Comparison of ENCODE assay signal across 15 cellular contexts in the genomic region with DNA sequence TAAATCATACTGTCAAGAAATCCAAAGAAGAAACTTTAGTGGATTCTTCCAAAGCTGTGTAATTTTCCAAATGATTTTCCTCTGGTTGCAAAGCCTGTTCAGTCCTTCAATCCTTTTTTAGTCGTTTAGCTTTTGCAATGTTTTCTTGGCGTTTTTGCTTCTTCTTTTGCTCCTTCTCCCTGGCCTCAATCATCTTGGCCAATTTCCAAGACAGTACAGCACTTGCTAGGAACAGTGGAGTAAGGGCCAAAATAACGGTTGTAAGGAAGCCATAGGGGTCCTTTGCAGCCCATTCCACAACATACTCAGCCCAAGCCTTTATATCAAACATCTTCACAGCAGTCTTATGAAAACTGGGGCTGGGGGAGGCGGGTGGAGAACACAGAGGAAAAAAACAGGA. TPM values are rescaled to one million over a fixed set of nuclear protein-coding genes. Genes with fewer than 3 reads are reported as not detected.
DNase-seq lines count a peak whose midpoint lies in the region; ATAC-seq and TF ChIP-seq lines count a peak whose summit lies in the region.
"Had no signal": no experiment of that assay in that cellular context is flagged by ENCODE, and none has a peak within 500 bp of the region (broad histone marks: within the 10 kb centered on the region; RNA-seq: fewer than 3 reads in every experiment).

No MANE protein-coding gene starts in this region.

- H3K27me3 ChIP-seq in SK-N-SH (ENCODE audit: insufficient read depth), result no peaks in the 10 kb centered on the region
- no peaks in the 10 kb centered on the region for H3K27me3 ChIP-seq in Loucy (ENCODE audit: insufficient read depth, low read length, poor library complexity, severe bottlenecking)
- H3K27me3 ChIP-seq in MM.1S (replicated peaks; ENCODE audit: insufficient read depth, low read length), result no peaks in the 10 kb centered on the region
- H3K27me3 ChIP-seq: colonic mucosa, vagina had no signal

- 76% methylated on average over 4 of the region's 4 CpGs for WGBS in SK-N-SH (ENCODE audit: low lambda C conversion rate)

- no peaks in the 10 kb centered on the region for H4K20me1 ChIP-seq in SK-N-SH (ENCODE audit: insufficient read depth)
- no peaks in the 10 kb centered on the region for H4K20me1 ChIP-seq in Loucy (ENCODE audit: insufficient read depth, low read length, poor library complexity, severe bottlenecking)
- no peaks in the 10 kb centered on the region for H4K20me1 ChIP-seq in MM.1S (ENCODE audit: insufficient read depth, low read length)

- no peak for DNase-seq in SK-N-SH
- DNase-seq in activated T-helper 2 cell treated with anti-CD3 and anti-CD28 coated beads, Interferon-gamma antibody, Interleukin-2, Interleukin-4, amounts not matched to agents 10 μg/mL and 5 μg/mL and 100 μg/mL, durations not matched to agents 14 hours and 24 hours and 36 hours (ENCODE audit: low spot score), result no peak
- no peak for DNase-seq in nephron progenitor cell
- no peak for DNase-seq in MM.1S
- DNase-seq: activated CD4-positive, alpha-beta T cell treated with anti-CD3 and anti-CD28 coated beads, Interleukin-2, amount 10 ng/mL, durations not matched to agents 7 days and 5 days; activated naive CD4-positive, alpha-beta T cell treated with Interleukin-2 at 50 U/mL for 16 hours; colonic mucosa; DMS79; NCI-H1436 treated with DMSO at 0.1 percent for 48 hours; stimulated activated CD4-positive, alpha-beta T cell treated with anti-CD3 and anti-CD28 coated beads, Interleukin-15, amount 100 ng/mL, for 24 hours had no signal

- H3F3A ChIP-seq in SK-N-SH (replicated peaks; ENCODE audit: insufficient read depth), result peaks cover 14% of the 10 kb centered on the region
- no peaks in the 10 kb centered on the region for H3F3A ChIP-seq in Loucy (ENCODE audit: low read depth)
- H3F3A ChIP-seq in MM.1S (ENCODE audit: insufficient read depth, low read length), result 0 out of 2 replicates have a peak, but pooled peaks cover 3% of the 10 kb centered on the region

- H3K4me3 ChIP-seq in SK-N-SH (ENCODE audit: low read depth in 2 of 2, low read length in 1 of 2), result no peak overlapping the region
- H3K4me3 ChIP-seq in Loucy (ENCODE audit: low read length, poor library complexity, severe bottlenecking), result no peak overlapping the region
- no peak overlapping the region for H3K4me3 ChIP-seq in MM.1S (ENCODE audit: low read length)
- H3K4me3 ChIP-seq: colonic mucosa, vagina had no signal

- H3K27ac ChIP-seq in SK-N-SH (ENCODE audit: low read depth in 2 of 2, low read length in 1 of 2) (no peak overlapping the region), MM.1S (ENCODE audit: low read length) (no peak overlapping the region)
- H3K27ac ChIP-seq: colonic mucosa, vagina had no signal

- H2AFZ ChIP-seq in SK-N-SH (ENCODE audit: low read depth), result no peak overlapping the region
- no peak overlapping the region for H2AFZ ChIP-seq in Loucy (ENCODE audit: low read length)
- no peak overlapping the region for H2AFZ ChIP-seq in MM.1S (ENCODE audit: low read length)

- H3K4me1 Mint-ChIP-seq in activated T-helper 2 cell treated with anti-CD3 and anti-CD28 coated beads, Interferon-gamma antibody, Interleukin-2, Interleukin-4, amounts not matched to agents 10 μg/mL and 5 μg/mL and 100 μg/mL, durations not matched to agents 14 hours and 24 hours and 36 hours (ENCODE audit: low read depth), result peaks cover 38% of the 10 kb centered on the region
- peaks cover 46% of the 10 kb centered on the region for H3K4me1 Mint-ChIP-seq in nephron progenitor cell

- H3K4me3 Mint-ChIP-seq in activated T-helper 2 cell treated with anti-CD3 and anti-CD28 coated beads, Interferon-gamma antibody, Interleukin-2, Interleukin-4, amounts not matched to agents 10 μg/mL and 5 μg/mL and 100 μg/mL, durations not matched to agents 14 hours and 24 hours and 36 hours (ENCODE audit: low read depth), result peak overlapping the region; percentile 8
- H3K4me3 Mint-ChIP-seq in nephron progenitor cell, result peak overlapping the region; percentile 96

- TF ChIP-seq RAD21 in SK-N-SH (IDR thresholded peaks at IDR 0.05; ENCODE audit: low read length), result no peak

- H3K4me2 ChIP-seq in SK-N-SH (0 out of 2 replicates have a peak overlapping the region, but pooled peaks have one; percentile 17), Loucy (ENCODE audit: low read depth, low read length, poor library complexity, severe bottlenecking) (peak overlapping the region; percentile 30), MM.1S (ENCODE audit: low read depth, low read length) (no peak overlapping the region)

- ATAC-seq in SK-N-SH treated with all-trans-retinoic acid at 6 μM for 48 hours (no peak), GM19395 (IDR thresholded peaks at IDR 0.05; ENCODE audit: unreplicated experiment) (no peak), HG02763 (IDR thresholded peaks at IDR 0.05; ENCODE audit: unreplicated experiment) (no peak)

- CTCF ChIA-PET in SK-N-SH (lab: Yijun Ruan, JAX), result no interaction called here

- peaks cover 63% of the 10 kb centered on the region for H3K36me3 Mint-ChIP-seq in activated T-helper 2 cell treated with anti-CD3 and anti-CD28 coated beads, Interferon-gamma antibody, Interleukin-2, Interleukin-4, amounts not matched to agents 10 μg/mL and 5 μg/mL and 100 μg/mL, durations not matched to agents 14 hours and 24 hours and 36 hours (ENCODE audit: low read depth)
- peaks cover 73% of the 10 kb centered on the region for H3K36me3 Mint-ChIP-seq in nephron progenitor cell (ENCODE audit: low read depth)

- intact Hi-C loops in activated T-helper 2 cell treated with anti-CD3 and anti-CD28 coated beads, Interferon-gamma antibody, Interleukin-2, Interleukin-4, amounts not matched to agents 10 μg/mL and 5 μg/mL and 100 μg/mL, durations not matched to agents 14 hours and 24 hours and 36 hours (cut with micrococcal nuclease), result loop anchor here (5.0 to 10.0 kb wide), 7 partner anchors 105 to 495 kb away; partner anchors contain the start of genes ERCC8 and NDUFAF2

- H3K9me3 ChIP-seq in SK-N-SH (no peaks in the 10 kb centered on the region), Loucy (ENCODE audit: insufficient read depth, low read depth, low read length) (no peaks in the 10 kb centered on the region), MM.1S (replicated peaks; ENCODE audit: insufficient read depth, low read length) (no peaks in the 10 kb centered on the region)
- H3K9me3 ChIP-seq: colonic mucosa, vagina had no signal

- H3K27ac Mint-ChIP-seq in activated T-helper 2 cell treated with anti-CD3 and anti-CD28 coated beads, Interferon-gamma antibody, Interleukin-2, Interleukin-4, amounts not matched to agents 10 μg/mL and 5 μg/mL and 100 μg/mL, durations not matched to agents 14 hours and 24 hours and 36 hours, result peak overlapping the region; percentile 46
- no peak overlapping the region for H3K27ac Mint-ChIP-seq in nephron progenitor cell
- H3K27ac Mint-ChIP-seq: activated CD4-positive, alpha-beta T cell treated with anti-CD3 and anti-CD28 coated beads, Interleukin-2, amount 10 ng/mL, durations not matched to agents 7 days and 5 days had no signal

- H3K9ac ChIP-seq in SK-N-SH (no peak overlapping the region), Loucy (ENCODE audit: low read depth, low read length, poor library complexity, severe bottlenecking) (no peak overlapping the region), MM.1S (ENCODE audit: low read length) (no peak overlapping the region)

- peaks cover 5% of the 10 kb centered on the region for H3K9me3 Mint-ChIP-seq in activated T-helper 2 cell treated with anti-CD3 and anti-CD28 coated beads, Interferon-gamma antibody, Interleukin-2, Interleukin-4, amounts not matched to agents 10 μg/mL and 5 μg/mL and 100 μg/mL, durations not matched to agents 14 hours and 24 hours and 36 hours
- H3K9me3 Mint-ChIP-seq in nephron progenitor cell, result peaks cover 14% of the 10 kb centered on the region

- H3K79me2 ChIP-seq in SK-N-SH (ENCODE audit: insufficient read depth), result peaks cover 81% of the 10 kb centered on the region
- no peaks in the 10 kb centered on the region for H3K79me2 ChIP-seq in Loucy (ENCODE audit: insufficient read depth, low read length)
- peaks cover 44% of the 10 kb centered on the region for H3K79me2 ChIP-seq in MM.1S (ENCODE audit: low read length)

- POLR2A ChIA-PET in SK-N-SH (lab: Yijun Ruan, JAX), result no interaction called here

- H3K36me3 ChIP-seq in SK-N-SH (replicated peaks in 1 of 2; ENCODE audit: control insufficient read depth in 1 of 2, insufficient read depth in 2 of 2, low read length in 1 of 2) (peaks cover 35 to 56% of the 10 kb centered on the region in 2 experiments), Loucy (ENCODE audit: insufficient read depth, low read length) (no peaks in the 10 kb centered on the region), MM.1S (replicated peaks; ENCODE audit: insufficient read depth, low read length) (peaks cover 22% of the 10 kb centered on the region; the same call in 1 of the 2 replicates)
- H3K36me3 ChIP-seq: colonic mucosa had no signal

- TF ChIP-seq CTCF in SK-N-SH (IDR thresholded peaks at IDR 0.05) (no peak), Loucy (conservative IDR thresholded peaks at IDR 0.05; ENCODE audit: low read length) (no peak), nephron progenitor cell (IDR thresholded peaks at IDR 0.05) (no peak), MM.1S (IDR thresholded peaks at IDR 0.05; ENCODE audit: low read length) (no peak)

- TF ChIP-seq EP300 in SK-N-SH (IDR thresholded peaks at IDR 0.05; ENCODE audit: borderline replicate concordance in 1 of 2, low read depth in 1 of 2, low read length in 1 of 2), result no peak

- H3K4me1 ChIP-seq in SK-N-SH (ENCODE audit: control insufficient read depth in 1 of 2, insufficient read depth in 2 of 2, low read depth in 1 of 2, low read length in 1 of 2) (peaks cover 3 to 13% of the 10 kb centered on the region in 2 experiments; a peak in 3 of 4 replicates), Loucy (ENCODE audit: insufficient read depth, low read length, poor library complexity, severe bottlenecking) (peaks cover 4% of the 10 kb centered on the region), MM.1S (ENCODE audit: low read length) (no peaks in the 10 kb centered on the region; the same call in 1 of the 2 replicates)

- H3K9me2 ChIP-seq in SK-N-SH (no peaks in the 10 kb centered on the region), Loucy (replicated peaks; ENCODE audit: low read depth, low read length) (no peaks in the 10 kb centered on the region), MM.1S (replicated peaks; ENCODE audit: insufficient read depth, low read length) (no peaks in the 10 kb centered on the region)

- H3K27me3 Mint-ChIP-seq in activated T-helper 2 cell treated with anti-CD3 and anti-CD28 coated beads, Interferon-gamma antibody, Interleukin-2, Interleukin-4, amounts not matched to agents 10 μg/mL and 5 μg/mL and 100 μg/mL, durations not matched to agents 14 hours and 24 hours and 36 hours (ENCODE audit: low read depth), result no peaks in the 10 kb centered on the region
- no peaks in the 10 kb centered on the region for H3K27me3 Mint-ChIP-seq in nephron progenitor cell (ENCODE audit: low read depth, poor library complexity)
- H3K27me3 Mint-ChIP-seq: activated CD4-positive, alpha-beta T cell treated with anti-CD3 and anti-CD28 coated beads, Interleukin-2, amount 10 ng/mL, durations not matched to agents 7 days and 5 days had no signal

RNA-seq across cellular contexts. Expression of gene SMIM15, which starts 2.4 kb away (rescaled TPM):
- polyA plus RNA-seq in SK-N-SH (2012; rRNA removed), result 40.3 and 51.1 TPM in 2 replicates
- polyA plus RNA-seq in SK-N-SH (2012; cell fraction: cytosol; rRNA removed), result 65.8 and 78.0 TPM in 2 replicates
- 15.3 and 20.9 TPM in 2 replicates for polyA plus RNA-seq in SK-N-SH (2012; cell fraction: nucleus; rRNA removed)
- 73.2 and 78.3 TPM in 2 replicates for total RNA-seq in activated T-helper 2 cell treated with anti-CD3 and anti-CD28 coated beads, Interferon-gamma antibody, Interleukin-2, Interleukin-4, amounts not matched to agents 10 μg/mL and 5 μg/mL and 100 μg/mL, durations not matched to agents 14 hours and 24 hours and 36 hours
